20 cellular contexts compared by ENCODE assay signal in the genomic region with DNA sequence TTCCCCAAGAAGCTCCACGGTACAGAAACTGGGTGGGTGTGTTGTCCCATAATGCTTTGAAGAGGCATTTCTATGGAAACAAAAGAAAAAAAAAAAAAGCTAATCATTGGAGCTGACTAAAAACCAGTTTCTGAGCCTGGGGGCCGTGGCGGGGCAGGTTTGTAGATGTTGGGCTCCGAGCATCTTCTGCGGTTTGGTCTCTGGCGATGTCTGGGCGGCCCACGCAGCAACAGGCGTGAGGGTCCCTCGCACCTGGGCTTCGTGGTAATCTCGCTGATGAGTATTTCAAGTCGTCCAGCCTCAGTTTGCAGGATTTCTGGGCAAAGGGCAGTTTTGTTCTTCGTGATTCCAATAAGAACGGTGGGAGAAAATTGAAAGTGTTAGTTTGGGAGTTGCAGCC. TPM values are rescaled to one million over a fixed set of nuclear protein-coding genes. Genes with fewer than 3 reads are reported as not detected.
DNase-seq lines count a peak whose midpoint lies in the region; ATAC-seq, FAIRE-seq and TF ChIP-seq lines count a peak whose summit lies in the region.
"Had no signal": no experiment of that assay in that cellular context is flagged by ENCODE, and none has a peak within 500 bp of the region (broad histone marks: within the 10 kb centered on the region; RNA-seq: fewer than 3 reads in every experiment).

No MANE protein-coding gene starts in this region.

- no peak overlapping the region for H2BK5ac ChIP-seq in neuronal stem cell (ENCODE audit: low read length)

- peaks cover 39% of the 10 kb centered on the region for H3K27me3 Mint-ChIP-seq in activated T-cell treated with anti-CD3 and anti-CD28 coated beads, Interleukin-2, amount 50 U/mL, for 4 hours (ENCODE audit: low read depth)

- no TSS peak for BruUV-seq in A673 (replicated peaks; lab: Mats Ljungman, UMichigan)

- no peaks in the 10 kb centered on the region for H3K4me1 Mint-ChIP-seq in activated T-cell treated with anti-CD3 and anti-CD28 coated beads, Interleukin-2, amount 50 U/mL, for 4 hours (ENCODE audit: low read depth)

- CTCF ChIA-PET in A673 (lab: Charles Lee) = no interaction called here

- POLR2A ChIA-PET in A673 (lab: Charles Lee; ENCODE audit: low non-redundant PET) = no interaction called here

- no peak for ATAC-seq in activated T-cell treated with anti-CD3 and anti-CD28 coated beads, Interleukin-2, amount 50 U/mL, for 4 hours

- no peak for DNase-seq in A673 (ENCODE audit: low spot score)
- DNase-seq in ELF-1 (ENCODE audit: low read depth, low spot score) = peak; percentile 31
- peak; percentile 48 for DNase-seq in kidney
- DNase-seq in neuronal stem cell (ENCODE audit: low spot score) = no peak
- no peak for DNase-seq in glomerular visceral epithelial cell (ENCODE audit: extremely low spot score)
- no peak for DNase-seq in NCI-H2029 treated with DMSO at 0.1 percent for 48 hours (lab: John Stamatoyannopoulos, UW)
- no peak for DNase-seq in activated T-cell treated with anti-CD3 and anti-CD28 coated beads for 4 hours
- DNase-seq in activated T-cell treated with anti-CD3 and anti-CD28 coated beads, Interleukin-2, amount 50 U/mL, for 4 hours = no peak
- DNase-seq: AML-193; Caco-2; CD4-positive, alpha-beta T cell; GDM1; GM23248 had no signal

- peaks cover 22% of the 10 kb centered on the region for H3K4me1 ChIP-seq in A673 (ENCODE audit: insufficient read depth, low read length, poor library complexity, severe bottlenecking)
- H3K4me1 ChIP-seq in kidney (ENCODE audit: control insufficient read depth in 1 of 2, insufficient read depth in 1 of 2, low read depth in 1 of 2, low read length in 2 of 2) = no peaks in the 10 kb centered on the region
- H3K4me1 ChIP-seq in neuronal stem cell (ENCODE audit: control insufficient read depth in 2 of 2, insufficient read depth in 1 of 2, low read depth in 1 of 2, low read length in 2 of 2) = peaks cover 0 to 4% of the 10 kb centered on the region in 2 donors
- H3K4me1 ChIP-seq: Caco-2, HAP-1 had no signal

- H3K4me3 ChIP-seq in A673 (ENCODE audit: low read depth, low read length, poor library complexity, severe bottlenecking) (no peak overlapping the region), kidney (ENCODE audit: low read length in 2 of 2) (no peak overlapping the region), neuronal stem cell (ENCODE audit: low read length in 2 of 2) (no peak overlapping the region)
- H3K4me3 ChIP-seq: GM23248, HAP-1 had no signal

- no peak overlapping the region for H3K14ac ChIP-seq in neuronal stem cell (ENCODE audit: low read length)

- no peak overlapping the region for H3K4me3 Mint-ChIP-seq in activated T-cell treated with anti-CD3 and anti-CD28 coated beads, Interleukin-2, amount 50 U/mL, for 4 hours
- H3K4me3 Mint-ChIP-seq: CD4-positive, alpha-beta T cell had no signal

- H2BK15ac ChIP-seq in neuronal stem cell (ENCODE audit: low read length) = no peak overlapping the region

- no peak overlapping the region for H2AK5ac ChIP-seq in neuronal stem cell (ENCODE audit: low read depth, low read length)

- peak overlapping the region; percentile 26 for H3K23ac ChIP-seq in neuronal stem cell (ENCODE audit: low read depth, low read length, poor library complexity)

- no peak overlapping the region for H2AFZ ChIP-seq in neuronal stem cell (ENCODE audit: low read length)
- H2AFZ ChIP-seq: GM23248 had no signal

- peak overlapping the region; percentile 64 for H3K27ac ChIP-seq in A673 (ENCODE audit: low read depth, low read length, poor library complexity, severe bottlenecking)
- no peak overlapping the region for H3K27ac ChIP-seq in kidney (ENCODE audit: low read depth in 2 of 2, low read length in 2 of 2)
- no peak overlapping the region for H3K27ac ChIP-seq in neuronal stem cell (replicated peaks; ENCODE audit: low read length)
- H3K27ac ChIP-seq: C4-2B, GM23248 had no signal

- no peaks in the 10 kb centered on the region for H3K9me3 ChIP-seq in A673 (ENCODE audit: low read depth, low read length, poor library complexity, severe bottlenecking)
- H3K9me3 ChIP-seq in kidney (ENCODE audit: control insufficient read depth in 1 of 2, low read length in 2 of 2) = no peaks in the 10 kb centered on the region
- no peaks in the 10 kb centered on the region for H3K9me3 ChIP-seq in neuronal stem cell (replicated peaks in 1 of 2; ENCODE audit: control insufficient read depth in 2 of 2, insufficient read depth in 1 of 2, low read depth in 1 of 2, low read length in 2 of 2)
- H3K9me3 ChIP-seq: Caco-2, HAP-1 had no signal

- no peaks in the 10 kb centered on the region for H3K79me1 ChIP-seq in neuronal stem cell (ENCODE audit: low read depth, low read length)

- no peaks in the 10 kb centered on the region for H3K36me3 Mint-ChIP-seq in activated T-cell treated with anti-CD3 and anti-CD28 coated beads, Interleukin-2, amount 50 U/mL, for 4 hours (ENCODE audit: insufficient read depth)

- no peak overlapping the region for H2BK120ac ChIP-seq in neuronal stem cell (ENCODE audit: low read depth, low read length)

- no peak overlapping the region for H3K4me2 ChIP-seq in neuronal stem cell (ENCODE audit: insufficient read depth, low read length, poor library complexity, severe bottlenecking)

- intact Hi-C loops in A673 (cut with micrococcal nuclease; ENCODE audit: unreplicated experiment) (no loop called here), kidney (cut with DNase I) (no loop called here)

- no peak overlapping the region for H4K91ac ChIP-seq in neuronal stem cell (ENCODE audit: low read depth, low read length, poor library complexity)

- no peak overlapping the region for H2BK12ac ChIP-seq in neuronal stem cell (ENCODE audit: low read length)

- H3K36me3 ChIP-seq in A673 (ENCODE audit: insufficient read depth, low read length, poor library complexity, severe bottlenecking) = no peaks in the 10 kb centered on the region
- H3K36me3 ChIP-seq in kidney (ENCODE audit: control insufficient read depth in 1 of 2, insufficient read depth in 2 of 2, low read length in 2 of 2) = no peaks in the 10 kb centered on the region
- no peaks in the 10 kb centered on the region for H3K36me3 ChIP-seq in neuronal stem cell (replicated peaks in 1 of 2; ENCODE audit: control insufficient read depth in 2 of 2, insufficient read depth in 2 of 2, low read length in 2 of 2)
- H3K36me3 ChIP-seq: HAP-1 had no signal

- no peak for TF ChIP-seq CTCF in A673 (conservative IDR thresholded peaks at IDR 0.05; ENCODE audit: low read depth, low read length)
- no peak for TF ChIP-seq CTCF in kidney (IDR thresholded peaks at IDR 0.05; ENCODE audit: borderline replicate concordance, extremely low read depth, insufficient read depth)

- no CpG with 5 or more reads among the region's 15 CpGs for WGBS in neuronal stem cell (ENCODE audit: extremely low coverage in 2 of 2, insufficient read length in 2 of 2, insufficient replicate concordance in 1 of 2), 2 donors

- H3K9ac ChIP-seq in kidney (ENCODE audit: low read length in 2 of 2) = no peak overlapping the region
- H3K9ac ChIP-seq in neuronal stem cell (ENCODE audit: low read depth, low read length, poor library complexity) = peak overlapping the region; percentile 65
- H3K9ac ChIP-seq: GM23248 had no signal

- H3K9me3 Mint-ChIP-seq in activated T-cell treated with anti-CD3 and anti-CD28 coated beads, Interleukin-2, amount 50 U/mL, for 4 hours = no peaks in the 10 kb centered on the region
- H3K9me3 Mint-ChIP-seq: CD4-positive, alpha-beta T cell had no signal

- FAIRE-seq in kidney (lab: Jason Lieb, UNC) = no peak
- FAIRE-seq: A204.1, D721Med, GM12892, GM18507 had no signal

- H3K27me3 ChIP-seq in A673 (replicated peaks; ENCODE audit: insufficient read depth, low read depth, low read length, poor library complexity) (no peaks in the 10 kb centered on the region), neuronal stem cell (ENCODE audit: control insufficient read depth in 3 of 3, insufficient read depth in 3 of 3, low read depth in 1 of 3, low read length in 3 of 3) (peaks cover 5 to 78% (median 22%) of the 10 kb centered on the region in 3 experiments)

- no peak overlapping the region for H3K18ac ChIP-seq in neuronal stem cell (ENCODE audit: low read length)

- no peak overlapping the region for H4K8ac ChIP-seq in neuronal stem cell (ENCODE audit: low read depth, low read length)

- no peak overlapping the region for H3K4ac ChIP-seq in neuronal stem cell (ENCODE audit: low read length)

RNA-seq across cellular contexts. Expression of a gene that starts 6.8 kb away (rescaled TPM):
- total RNA-seq in A673 (2021) (10.0 and 12.3 TPM in 2 replicates), kidney (0.54 TPM)
- not detected for polyA plus RNA-seq in kidney (ENCODE audit: insufficient read depth, low read depth, low replicate concordance)
- polyA plus RNA-seq in neuronal stem cell (2013, experiment 1 of 2) = 0.18 TPM
- 0.19 TPM for polyA plus RNA-seq in neuronal stem cell (2013, experiment 2 of 2)
- total RNA-seq in activated T-cell treated with anti-CD3 and anti-CD28 coated beads, Interleukin-2, amount 50 U/mL, for 4 hours = under 1 TPM; 0.05 to 0.16 (median 0.08) TPM
- total RNA-seq: CD4-positive, alpha-beta T cell; GM23248 had no signal
- polyA plus RNA-seq: BJ, GM23248 had no signal

RNA-seq across cellular contexts. Expression of a gene that starts 9.2 kb away (rescaled TPM):
- total RNA-seq in A673 (2021) (41.2 and 41.8 TPM in 2 replicates), kidney (18.4 TPM)
- polyA plus RNA-seq in kidney (ENCODE audit: insufficient read depth, low read depth, low replicate concordance) = 19.6 TPM
- polyA plus RNA-seq in neuronal stem cell (2013, experiment 1 of 2) = 24.6 TPM
- polyA plus RNA-seq in neuronal stem cell (2013, experiment 2 of 2) = 25.7 TPM
- total RNA-seq in activated T-cell treated with anti-CD3 and anti-CD28 coated beads, Interleukin-2, amount 50 U/mL, for 4 hours = 10 to 100 TPM; 32.7 to 36.3 (median 34.5) TPM

RNA-seq across cellular contexts. Expression of a gene that starts 34.3 kb away (rescaled TPM):
- total RNA-seq in A673 (2021) = 13.4 and 13.7 TPM in 2 replicates
- 37.1 TPM for total RNA-seq in kidney
- polyA plus RNA-seq in kidney (ENCODE audit: insufficient read depth, low read depth, low replicate concordance) = 72.4 TPM
- polyA plus RNA-seq in neuronal stem cell (2013, experiment 1 of 2) = 13.4 TPM
- polyA plus RNA-seq in neuronal stem cell (2013, experiment 2 of 2) = 13.2 TPM
- 10 to 100 TPM; 15.0 to 17.6 (median 16.0) TPM for total RNA-seq in activated T-cell treated with anti-CD3 and anti-CD28 coated beads, Interleukin-2, amount 50 U/mL, for 4 hours

RNA-seq across cellular contexts. Expression of a gene that starts 47.8 kb away (rescaled TPM):
- 2.8 and 7.8 TPM in 2 replicates for total RNA-seq in A673 (2021)
- 10.9 TPM for total RNA-seq in kidney
- polyA plus RNA-seq in kidney (ENCODE audit: insufficient read depth, low read depth, low replicate concordance) = 2.8 TPM
- polyA plus RNA-seq in neuronal stem cell (2013, experiment 1 of 2) = 10.3 TPM
- 10.0 TPM for polyA plus RNA-seq in neuronal stem cell (2013, experiment 2 of 2)
- total RNA-seq in activated T-cell treated with anti-CD3 and anti-CD28 coated beads, Interleukin-2, amount 50 U/mL, for 4 hours = under 1 TPM; 0.43 to 0.98 (median 0.84) TPM

Comparison
In these comparisons a context has a peak if more than half of its experiments do, and no peak if none do; other contexts are left out.
1. DNase-seq: peak in ELF-1 (single experiment) and kidney (single experiment); none in A673 (single experiment), neuronal stem cell (single experiment), glomerular visceral epithelial cell (single experiment), NCI-H2029 treated with DMSO at 0.1 percent for 48 hours (single experiment), activated T-cell treated with anti-CD3 and anti-CD28 coated beads for 4 hours (single experiment) and activated T-cell treated with anti-CD3 and anti-CD28 coated beads, Interleukin-2, amount 50 U/mL, for 4 hours (single experiment).